ENCODE assay signal across 1 cellular context in genomic region chr7:158138329-158138597, GRCh38.
A peak's percentile ranks its signal among the peaks of the same experiment; 100 is the strongest.
TF ChIP-seq lines count a peak whose summit lies in the region.

No MANE protein-coding gene starts in this region.

TF ChIP-seq in HepG2, 621 proteins besides CTCF, POLR2A, EP300 and RAD21 (continued from another document):
- TF ChIP-seq ZNF687 (CRISPR knock-in tag; IDR thresholded peaks at IDR 0.05) (peak; percentile 39), ZNF33A (CRISPR knock-in tag; IDR thresholded peaks at IDR 0.05; ENCODE audit: borderline replicate concordance) (no peak), ZBTB14 (CRISPR knock-in tag; IDR thresholded peaks at IDR 0.05) (no peak)
TF ChIP-seq in HepG2: peak in this region for 1.
